ENCODE assay signal across 19 cellular contexts in genomic region chr14:34673702-34674101, GRCh38. TPM values are rescaled to one million over a fixed set of nuclear protein-coding genes. Genes with fewer than 3 reads are reported as not detected.
DNase-seq lines count a peak whose midpoint lies in the region; ATAC-seq, FAIRE-seq and TF ChIP-seq lines count a peak whose summit lies in the region.
"Had no signal": no experiment of that assay in that cellular context is flagged by ENCODE, and none has a peak within 500 bp of the region (broad histone marks: within the 10 kb centered on the region; RNA-seq: fewer than 3 reads in every experiment).

No MANE protein-coding gene starts in this region.

- intact Hi-C loops in HepG2 (cut with micrococcal nuclease; ENCODE audit: unreplicated experiment) (loop anchor here (2.0 to 10.0 kb wide), 5 partner anchors 241 to 749 kb away; partner anchors contain the start of genes PPP2R3C, PRORP and SRP54), right lobe of liver (cut with DNase I) (loop anchor here (5.0 to 10.0 kb wide), 2 partner anchors 51 to 54 kb away; no protein-coding TSS in a partner anchor)

- H2AFZ ChIP-seq in HepG2 (ENCODE audit: low read length), result no peak overlapping the region
- H2AFZ ChIP-seq in H1 (ENCODE audit: low read length), result no peak overlapping the region

- H3K79me2 ChIP-seq in HepG2 (ENCODE audit: insufficient read depth, low read length), result no peaks in the 10 kb centered on the region
- no peaks in the 10 kb centered on the region for H3K79me2 ChIP-seq in H1 (ENCODE audit: control insufficient read depth in 1 of 2, insufficient read depth in 2 of 2, low read length in 2 of 2)

- H4K20me1 ChIP-seq in HepG2 (ENCODE audit: insufficient read depth, low read length) (no peaks in the 10 kb centered on the region), H1 (replicated peaks in 1 of 2; ENCODE audit: control insufficient read depth in 1 of 2, insufficient read depth in 2 of 2, low read length in 2 of 2) (no peaks in the 10 kb centered on the region)

- H3K27me3 ChIP-seq in HepG2 (ENCODE audit: control insufficient read depth in 1 of 2, insufficient read depth in 2 of 2, low read length in 2 of 2), result no peaks in the 10 kb centered on the region; a peak in 1 of 5 replicates
- H3K27me3 ChIP-seq in right lobe of liver, result no peaks in the 10 kb centered on the region
- H3K27me3 ChIP-seq in H1 (replicated peaks in 1 of 4; ENCODE audit: control insufficient read depth in 3 of 4, extremely low read depth in 1 of 4, insufficient read depth in 3 of 4, low read length in 3 of 4), result no peaks in the 10 kb centered on the region

- FAIRE-seq in HepG2 (lab: Jason Lieb, UNC) (no peak), H1 (lab: Jason Lieb, UNC) (no peak)
- FAIRE-seq: GM12891 had no signal

- no peak overlapping the region for H4K5ac ChIP-seq in H1 (ENCODE audit: insufficient read length, low read depth, low read length)

- H3K4me3 ChIP-seq in HepG2 (replicated peaks in 1 of 3; ENCODE audit: insufficient read depth in 1 of 3, low read depth in 2 of 3, low read length in 3 of 3), result no peak overlapping the region
- no peak overlapping the region for H3K4me3 ChIP-seq in right lobe of liver
- no peak overlapping the region for H3K4me3 ChIP-seq in H1 (ENCODE audit: extremely low read depth in 1 of 4, insufficient read depth in 2 of 4, low read depth in 3 of 4, low read length in 4 of 4)

- POLR2A ChIA-PET in HepG2 (lab: Yijun Ruan, JAX), result no interaction called here
- POLR2A ChIA-PET in WTC11 (lab: Charles Lee), result no interaction called here
- POLR2A ChIA-PET in H1 (lab: Charles Lee; ENCODE audit: partially characterized antibody), result interaction anchor here (1.4 kb wide), 1 partner anchor 40 kb away, joined by 3 read pairs; no protein-coding TSS in a partner anchor

- no peak overlapping the region for H3K9ac ChIP-seq in HepG2 (ENCODE audit: insufficient read depth, low read depth, low read length)
- no peak overlapping the region for H3K9ac ChIP-seq in H1 (replicated peaks in 1 of 4; ENCODE audit: extremely low read depth in 1 of 4, low read depth in 3 of 4, low read length in 3 of 4)

- H2BK120ac ChIP-seq in H1 (replicated peaks; ENCODE audit: low read depth, low read length), result no peak overlapping the region

- H3K27ac ChIP-seq in HepG2 (ENCODE audit: extremely low read length, insufficient read depth, low read length) (no peak overlapping the region), right lobe of liver (no peak overlapping the region), H1 (ENCODE audit: low read depth, low read length) (no peak overlapping the region)

- no peak overlapping the region for H2AK5ac ChIP-seq in H1 (ENCODE audit: low read depth, low read length)

- no peak overlapping the region for H4K91ac ChIP-seq in H1 (replicated peaks; ENCODE audit: insufficient read length, low read length)

- TF ChIP-seq EP300 in HepG2 (IDR thresholded peaks at IDR 0.05; ENCODE audit: low read depth in 2 of 2, low read length in 2 of 2) (no peak), HepG2 (CRISPR knock-in tag; IDR thresholded peaks at IDR 0.05; ENCODE audit: borderline replicate concordance) (no peak), H1 (IDR thresholded peaks at IDR 0.05; ENCODE audit: borderline replicate concordance in 1 of 2, low read depth in 2 of 2, low read length in 2 of 2) (no peak)

- H3K9me3 ChIP-seq in HepG2 (ENCODE audit: low read length) (no peaks in the 10 kb centered on the region), right lobe of liver (no peaks in the 10 kb centered on the region), H1 (ENCODE audit: insufficient read depth in 2 of 2, low read depth in 1 of 2, low read length in 1 of 2) (no peaks in the 10 kb centered on the region)

- H3K79me1 ChIP-seq in H1 (ENCODE audit: low read depth, low read length), result no peaks in the 10 kb centered on the region

- TF ChIP-seq RAD21 in HepG2 (CRISPR knock-in tag; IDR thresholded peaks at IDR 0.05), result no peak
- TF ChIP-seq RAD21 in H1 (IDR thresholded peaks at IDR 0.05 in 1 of 2, conservative IDR thresholded peaks at IDR 0.05 in 1 of 2; ENCODE audit: low read depth in 2 of 2, low read length in 2 of 2), result no peak

- no peak overlapping the region for H3K18ac ChIP-seq in H1 (ENCODE audit: extremely low read depth, low read length)

- H3K36me3 ChIP-seq in HepG2 (replicated peaks in 1 of 2; ENCODE audit: control insufficient read depth in 1 of 2, insufficient read depth in 2 of 2, low read length in 2 of 2) (no peaks in the 10 kb centered on the region), right lobe of liver (no peaks in the 10 kb centered on the region), H1 (ENCODE audit: control insufficient read depth in 2 of 4, insufficient read depth in 4 of 4, low read length in 3 of 4) (no peaks in the 10 kb centered on the region)

- H3K4me2 ChIP-seq in HepG2 (ENCODE audit: low read depth, low read length) (no peak overlapping the region), H1 (ENCODE audit: insufficient read depth in 1 of 2, low read depth in 2 of 2, low read length in 2 of 2) (no peak overlapping the region)

- no TSS peak for BruUV-seq in HepG2 (replicated peaks; lab: Mats Ljungman, UMichigan)

- no peak overlapping the region for H3K56ac ChIP-seq in H1 (replicated peaks; ENCODE audit: insufficient read length, low read depth, low read length)

- DNase-seq in HepG2 (ENCODE audit: low spot score), result no peak
- DNase-seq in right lobe of liver, result no peak
- no peak for DNase-seq in WTC11 (ENCODE audit: low spot score)
- no peak for DNase-seq in H1 (ENCODE audit: low read depth in 1 of 2, low spot score in 2 of 2)
- no peak for DNase-seq in middle frontal gyrus (ENCODE audit: extremely low spot score, low spot score)
- DNase-seq in OCI-M2 (lab: John Stamatoyannopoulos, UW; ENCODE audit: unreplicated experiment), result no peak
- DNase-seq: 8988T; C1 segment of cervical spinal cord; Calu3; CD4-positive, alpha-beta memory T cell; COR-L47; DMS53; DMS79 treated with DMSO at 0.1 percent for 48 hours; GF-D8; GOT3; H7; HCEC 1CT; HFFc6 had no signal

- H3K36me3 Mint-ChIP-seq in WTC11, result no peaks in the 10 kb centered on the region; the same call in 1 of the 2 replicates
- H3K36me3 Mint-ChIP-seq: CD4-positive, alpha-beta memory T cell had no signal

- H3K4me3 Mint-ChIP-seq in WTC11, result no peak overlapping the region
- H3K4me3 Mint-ChIP-seq: CD4-positive, alpha-beta memory T cell; HFFc6 had no signal

- TF ChIP-seq CTCF in HepG2 (CRISPR knock-in tag; IDR thresholded peaks at IDR 0.05) (0 out of 2 replicates have a peak, but pooled peaks have one; percentile 1), right lobe of liver (IDR thresholded peaks at IDR 0.05) (no peak), WTC11 (IDR thresholded peaks at IDR 0.05) (no peak), H1 (IDR thresholded peaks at IDR 0.05; ENCODE audit: control extremely low read depth in 1 of 3, insufficient read depth in 1 of 3, low read depth in 1 of 3, low read length in 3 of 3) (no peak)

- no peak overlapping the region for H2BK20ac ChIP-seq in H1 (ENCODE audit: low read length)

- H3K27ac Mint-ChIP-seq in WTC11, result no peak overlapping the region
- H3K27ac Mint-ChIP-seq: CD4-positive, alpha-beta memory T cell; HFFc6 had no signal

- H3K14ac ChIP-seq in H1 (ENCODE audit: insufficient read length), result no peak overlapping the region

- peaks cover 4% of the 10 kb centered on the region; the same call in 1 of the 2 replicates for H3K9me3 Mint-ChIP-seq in WTC11
- H3K9me3 Mint-ChIP-seq: CD4-positive, alpha-beta memory T cell; HFFc6 had no signal

- peaks cover 13% of the 10 kb centered on the region for H3K4me1 Mint-ChIP-seq in WTC11

- TF ChIP-seq POLR2A in HepG2 (IDR thresholded peaks at IDR 0.05; ENCODE audit: insufficient read depth in 1 of 2, low read depth in 2 of 2, low read length in 2 of 2) (no peak), right lobe of liver (IDR thresholded peaks at IDR 0.05) (no peak), H1 (IDR thresholded peaks at IDR 0.05; ENCODE audit: control extremely low read depth in 1 of 2, low read depth in 2 of 2, low read length in 2 of 2) (no peak)

- no peaks in the 10 kb centered on the region for H3K23me2 ChIP-seq in H1 (ENCODE audit: low read depth, low read length)

- no peak overlapping the region for H2BK12ac ChIP-seq in H1 (ENCODE audit: low read depth, low read length)

- peaks cover 28% of the 10 kb centered on the region for H3K4me1 ChIP-seq in HepG2 (ENCODE audit: insufficient read depth, low read length)
- H3K4me1 ChIP-seq in right lobe of liver, result peaks cover 0 to 10% (median 0%) of the 10 kb centered on the region in 4 donors
- H3K4me1 ChIP-seq in H1 (replicated peaks in 1 of 4; ENCODE audit: control insufficient read depth in 3 of 4, insufficient read depth in 4 of 4, low read length in 3 of 4), result peaks cover 0 to 6% (median 3%) of the 10 kb centered on the region in 4 experiments; a peak in 4 of 7 replicates

- in situ Hi-C loops in HepG2 (cut with HindIII; ENCODE audit: extremely low pct_ligation_motif_present, low pct_unique_long_range_greater_than_20kb), result loop anchor here (5.0 kb wide), 2 partner anchors 49 to 744 kb away; no protein-coding TSS in a partner anchor

- CTCF ChIA-PET in HepG2 (lab: Yijun Ruan, JAX; ENCODE audit: low intra/inter-chr PET ratio, low total read pairs), result interaction anchor here (2.1 to 6.6 kb wide), 2 partner anchors 48 to 749 kb away, joined by 11 to 203 read pairs; no protein-coding TSS in a partner anchor
- CTCF ChIA-PET in WTC11 (lab: Charles Lee), result interaction anchor here (0.9 to 3.1 kb wide), 6 partner anchors 43 to 342 kb away, joined by 3 to 47 read pairs (median 4); partner anchors contain the start of gene SNX6
- CTCF ChIA-PET in H1 (lab: Charles Lee; ENCODE audit: partially characterized antibody), result interaction anchor here (0.8 to 5.6 kb wide), 14 partner anchors 8 to 300 kb away, joined by 3 to 63 read pairs (median 4); partner anchors contain the start of gene BAZ1A

- ATAC-seq in HepG2 (no peak), right lobe of liver (no peak), WTC11 (no peak)

- no peaks in the 10 kb centered on the region for H3K27me3 Mint-ChIP-seq in WTC11 (ENCODE audit: low read depth)
- H3K27me3 Mint-ChIP-seq: CD4-positive, alpha-beta memory T cell had no signal

- no peak overlapping the region for H2BK15ac ChIP-seq in H1 (ENCODE audit: low read length)

- no peak overlapping the region for H4K8ac ChIP-seq in H1 (ENCODE audit: extremely low read depth, insufficient read depth, low read length)

- H3K4ac ChIP-seq in H1 (replicated peaks; ENCODE audit: insufficient read length, low read depth, low read length), result no peak overlapping the region

- 2% methylated on average over 1 of the region's 1 CpG for WGBS in HepG2 (ENCODE audit: low lambda C conversion rate)
- 90% methylated on average over 1 of the region's 1 CpG for WGBS in right lobe of liver (ENCODE audit: insufficient coverage, low coverage, low lambda C conversion rate, missing lambda C conversion rate)
- WGBS in H1 (ENCODE audit: extremely low coverage in 1 of 2, insufficient coverage in 1 of 2, insufficient read length in 1 of 2, insufficient replicate concordance in 2 of 2, low coverage in 1 of 2, low lambda C conversion rate in 2 of 2, missing lambda C conversion rate in 1 of 2), 2 experiments, result 96% methylated on average over 1 of the region's 1 CpG; no CpG with 5 or more reads in 1 of the 2 experiments

- no peak overlapping the region for H3K23ac ChIP-seq in H1 (ENCODE audit: insufficient read length)

- no peak overlapping the region for H2BK5ac ChIP-seq in H1 (ENCODE audit: low read depth, low read length)

RNA-seq across cellular contexts. Expression of gene CFL2, which starts 40.7 kb away (rescaled TPM):
- 158 and 301 TPM in 2 replicates for total RNA-seq in HepG2 (2016; rRNA removed; fragmentation: Illumina TruSeq; extraction: Trizol)
- total RNA-seq in HepG2 (2016; cell fraction: cytosol; rRNA removed; fragmentation: Illumina TruSeq; extraction: Trizol; ENCODE audit: low read depth), result 28.5 and 36.5 TPM in 2 replicates
- total RNA-seq in HepG2 (2016; cell fraction: insoluble cytoplasmic fraction; rRNA removed; fragmentation: Illumina TruSeq; extraction: Trizol), result 158 and 295 TPM in 2 replicates
- total RNA-seq in HepG2 (2016; cell fraction: membrane; rRNA removed; fragmentation: Illumina TruSeq; extraction: Trizol), result 108 and 127 TPM in 2 replicates
- total RNA-seq in HepG2 (2016; cell fraction: nucleus; rRNA removed; fragmentation: Illumina TruSeq; extraction: Trizol), result 85.5 and 89.1 TPM in 2 replicates
- 68.8 and 114 TPM in 2 replicates for polyA plus RNA-seq in HepG2 (2011; rRNA removed)
- polyA plus RNA-seq in HepG2 (2011; cell fraction: cytosol; rRNA removed), result 44.2 and 78.0 TPM in 2 replicates
- 22.8 and 33.8 TPM in 2 replicates for polyA plus RNA-seq in HepG2 (2011; cell fraction: nucleus; rRNA removed)
- polyA plus RNA-seq in HepG2 (2012), result 145 and 207 TPM in 2 replicates
- 96.7 and 98.0 TPM in 2 replicates for polyA plus RNA-seq in HepG2 (2016; cell fraction: cytosol; fragmentation: Illumina TruSeq; extraction: Trizol; ENCODE audit: low read depth)
- polyA plus RNA-seq in HepG2 (2016; cell fraction: insoluble cytoplasmic fraction; fragmentation: Illumina TruSeq; extraction: Trizol; ENCODE audit: low read depth), result 414 and 424 TPM in 2 replicates
- polyA plus RNA-seq in HepG2 (2016; cell fraction: membrane; fragmentation: Illumina TruSeq; extraction: Trizol; ENCODE audit: low read depth), result 172 and 187 TPM in 2 replicates
- polyA plus RNA-seq in HepG2 (2016; cell fraction: nucleus; fragmentation: Illumina TruSeq; extraction: Trizol; ENCODE audit: insufficient read depth, low read depth), result 152 and 161 TPM in 2 replicates
- polyA minus RNA-seq in HepG2 (2011; rRNA and poly(A)+ RNA removed; ENCODE audit: low replicate concordance), result 34.1 and 43.7 TPM in 2 replicates
- polyA minus RNA-seq in HepG2 (2011; cell fraction: cytosol; rRNA and poly(A)+ RNA removed), result 94.3 and 108 TPM in 2 replicates
- 50.5 and 53.0 TPM in 2 replicates for polyA minus RNA-seq in HepG2 (2011; cell fraction: nucleus; rRNA and poly(A)+ RNA removed)
- 10 to 100 TPM; 74.2 to 95.3 (median 78.3) TPM for total RNA-seq in right lobe of liver
- 13.1 to 20.1 TPM (median 14.7 TPM) in 3 replicates for total RNA-seq in WTC11 (2021)
- 18.1 and 20.5 TPM in 2 replicates for total RNA-seq in H1 (2021; fragmentation: NEBNext Ultra II Directional; extraction: Animal tissue kit (Norgen Biotek cat#: 25700))
- 5.2 and 9.7 TPM in 2 replicates for polyA plus RNA-seq in H1 (2011; rRNA removed)
- polyA plus RNA-seq in H1 (2011; cell fraction: cytosol; rRNA removed), result 8.8 TPM
- 2.6 TPM for polyA plus RNA-seq in H1 (2011; cell fraction: nucleus; rRNA removed)
- polyA plus RNA-seq in H1 (2012, experiment 1 of 2), result 7.8 to 18.4 TPM (median 8.7 TPM) in 4 replicates
- 2.2 TPM for polyA plus RNA-seq in H1 (2012, experiment 2 of 2)
- 10.8 TPM for polyA plus RNA-seq in H1 (2013, experiment 1 of 2)
- 11.3 TPM for polyA plus RNA-seq in H1 (2013, experiment 2 of 2)
- 9.7 and 15.4 TPM in 2 replicates for polyA minus RNA-seq in H1 (2011; rRNA and poly(A)+ RNA removed)
- 4.3 TPM for polyA minus RNA-seq in H1 (2011; cell fraction: cytosol; rRNA and poly(A)+ RNA removed)
- 10.5 TPM for polyA minus RNA-seq in H1 (2011; cell fraction: nucleus; rRNA and poly(A)+ RNA removed)

RNA-seq across cellular contexts. Expression of gene SNX6, which starts 43.8 kb away (rescaled TPM):
- 169 and 318 TPM in 2 replicates for total RNA-seq in HepG2 (2016; rRNA removed; fragmentation: Illumina TruSeq; extraction: Trizol)
- total RNA-seq in HepG2 (2016; cell fraction: cytosol; rRNA removed; fragmentation: Illumina TruSeq; extraction: Trizol; ENCODE audit: low read depth), result 67.9 and 79.2 TPM in 2 replicates
- total RNA-seq in HepG2 (2016; cell fraction: insoluble cytoplasmic fraction; rRNA removed; fragmentation: Illumina TruSeq; extraction: Trizol), result 184 and 327 TPM in 2 replicates
- total RNA-seq in HepG2 (2016; cell fraction: membrane; rRNA removed; fragmentation: Illumina TruSeq; extraction: Trizol), result 78.6 and 93.2 TPM in 2 replicates
- 97.5 and 107 TPM in 2 replicates for total RNA-seq in HepG2 (2016; cell fraction: nucleus; rRNA removed; fragmentation: Illumina TruSeq; extraction: Trizol)
- polyA plus RNA-seq in HepG2 (2011; rRNA removed), result 62.9 and 92.3 TPM in 2 replicates
- polyA plus RNA-seq in HepG2 (2011; cell fraction: cytosol; rRNA removed), result 74.8 and 134 TPM in 2 replicates
- 34.5 and 35.1 TPM in 2 replicates for polyA plus RNA-seq in HepG2 (2011; cell fraction: nucleus; rRNA removed)
- polyA plus RNA-seq in HepG2 (2012), result 116 and 119 TPM in 2 replicates
- polyA plus RNA-seq in HepG2 (2016; cell fraction: cytosol; fragmentation: Illumina TruSeq; extraction: Trizol; ENCODE audit: low read depth), result 18.7 and 19.1 TPM in 2 replicates
- polyA plus RNA-seq in HepG2 (2016; cell fraction: insoluble cytoplasmic fraction; fragmentation: Illumina TruSeq; extraction: Trizol; ENCODE audit: low read depth), result 235 and 273 TPM in 2 replicates
- polyA plus RNA-seq in HepG2 (2016; cell fraction: membrane; fragmentation: Illumina TruSeq; extraction: Trizol; ENCODE audit: low read depth), result 37.8 and 44.2 TPM in 2 replicates
- polyA plus RNA-seq in HepG2 (2016; cell fraction: nucleus; fragmentation: Illumina TruSeq; extraction: Trizol; ENCODE audit: insufficient read depth, low read depth), result 96.4 and 106 TPM in 2 replicates
- 13.3 and 24.5 TPM in 2 replicates for polyA minus RNA-seq in HepG2 (2011; rRNA and poly(A)+ RNA removed; ENCODE audit: low replicate concordance)
- 61.6 and 73.7 TPM in 2 replicates for polyA minus RNA-seq in HepG2 (2011; cell fraction: cytosol; rRNA and poly(A)+ RNA removed)
- polyA minus RNA-seq in HepG2 (2011; cell fraction: nucleus; rRNA and poly(A)+ RNA removed), result 120 TPM in 2 replicates
- total RNA-seq in right lobe of liver, result 10 to 100 TPM; 16.4 to 49.7 (median 31.5) TPM
- total RNA-seq in WTC11 (2021), result 49.5 to 56.0 TPM (median 51.3 TPM) in 3 replicates
- 54.8 and 71.1 TPM in 2 replicates for total RNA-seq in H1 (2021; fragmentation: NEBNext Ultra II Directional; extraction: Animal tissue kit (Norgen Biotek cat#: 25700))
- 28.0 and 53.4 TPM in 2 replicates for polyA plus RNA-seq in H1 (2011; rRNA removed)
- polyA plus RNA-seq in H1 (2011; cell fraction: cytosol; rRNA removed), result 53.0 TPM
- polyA plus RNA-seq in H1 (2011; cell fraction: nucleus; rRNA removed), result 6.4 TPM
- polyA plus RNA-seq in H1 (2012, experiment 1 of 2), result 31.2 to 76.1 TPM (median 42.9 TPM) in 4 replicates
- 6.2 TPM for polyA plus RNA-seq in H1 (2012, experiment 2 of 2)
- 51.5 TPM for polyA plus RNA-seq in H1 (2013, experiment 1 of 2)
- 51.7 TPM for polyA plus RNA-seq in H1 (2013, experiment 2 of 2)
- polyA minus RNA-seq in H1 (2011; rRNA and poly(A)+ RNA removed), result 18.0 and 28.3 TPM in 2 replicates
- 16.6 TPM for polyA minus RNA-seq in H1 (2011; cell fraction: cytosol; rRNA and poly(A)+ RNA removed)
- 18.0 TPM for polyA minus RNA-seq in H1 (2011; cell fraction: nucleus; rRNA and poly(A)+ RNA removed)

Comparison
In these comparisons a context has a peak if more than half of its experiments do, and no peak if none do; other contexts are left out.
1. Of the 50 proteins assayed by ChIP-seq in both HepG2 and WTC11: peak only in HepG2: CTCF; only in WTC11: none; in both: none; in neither: 49.